In genomic region chr3:48388966-48389365, GRCh38 we compare ENCODE assay signal across 11 cellular contexts. TPM values are rescaled to one million over a fixed set of nuclear protein-coding genes. Genes with fewer than 3 reads are reported as not detected.
"Had no signal": no experiment of that assay in that cellular context is flagged by ENCODE, and none has a peak within 500 bp of the region (broad histone marks: within the 10 kb centered on the region; RNA-seq: fewer than 3 reads in every experiment).

No MANE protein-coding gene starts in this region.

- H3K27ac ChIP-seq: GM23248 had no signal

- FAIRE-seq: K562 had no signal

- H3K36me3 ChIP-seq: HAP-1 had no signal

- H3K9me3 ChIP-seq: HAP-1 had no signal

- H3K4me1 ChIP-seq: HAP-1 had no signal

- H3K4me3 ChIP-seq: GM23248, HAP-1, K562 had no signal

- ATAC-seq: HCT116, K562 had no signal

- DNase-seq: GM23248, GOT3, H7, HFFc6, IMR-90, KG1 had no signal

- H3K9ac ChIP-seq: GM23248 had no signal

- H2AFZ ChIP-seq: GM23248 had no signal

RNA-seq across cellular contexts. Expression of gene FBXW12, which starts 16.9 kb away (rescaled TPM):
- total RNA-seq: GM23248, HFFc6, HT1080, IMR-90, K562 had no signal
- polyA plus RNA-seq: GM23248, IMR-90 had no signal

RNA-seq across cellular contexts. Expression of gene SPINK8, which starts 55.5 kb away (rescaled TPM):
- total RNA-seq: GM23248, H4, H7, HFFc6, HT1080, IMR-90, K562 had no signal
- polyA plus RNA-seq: GM23248, IMR-90, K562 had no signal
